ENCODE assay signal across 18 cellular contexts in the genomic region with DNA sequence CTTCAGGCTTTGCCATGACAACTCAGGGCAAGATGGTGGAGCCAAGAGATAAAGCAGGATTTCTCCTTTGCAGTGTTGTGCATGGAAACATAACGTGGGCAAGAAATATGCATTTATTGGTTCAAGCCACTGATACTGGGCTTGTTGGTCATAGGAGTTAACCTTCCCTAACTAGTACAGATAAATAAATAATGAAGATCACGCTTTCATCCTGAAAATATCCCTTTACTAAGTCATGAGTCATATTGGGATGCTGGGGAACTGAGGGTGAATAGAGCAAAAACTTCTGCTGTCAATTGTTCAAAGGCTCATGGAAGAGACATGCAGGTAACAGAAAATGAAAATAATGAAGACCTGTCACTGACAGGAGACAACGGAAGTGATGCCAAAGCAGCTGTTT.
"Had no signal": no experiment of that assay in that cellular context is flagged by ENCODE, and none has a peak within 500 bp of the region (broad histone marks: within the 10 kb centered on the region; RNA-seq: fewer than 3 reads in every experiment).

No MANE protein-coding gene starts in this region.

- DNase-seq: activated CD4-positive, alpha-beta T cell treated with anti-CD3 and anti-CD28 coated beads, Interleukin-2, amount 50 U/mL, for 48 hours; body of pancreas; caudate nucleus; erythroblast; left cardiac atrium; mesenchymal stem cell; mucosa of descending colon; naive B cell; stimulated activated CD4-positive, alpha-beta T cell treated with anti-CD3 and anti-CD28 coated beads, Interleukin-12 subunit alpha, Interleukin-12 subunit beta, amount 100 ng/mL, for 4 hours; stimulated activated CD4-positive, alpha-beta T cell treated with anti-CD3 and anti-CD28 coated beads, Interleukin-1b, Interleukin-23, amount 100 ng/mL, for 48 hours; stimulated activated CD8-positive, alpha-beta memory T cell treated with anti-CD3 and anti-CD28 coated beads, Interleukin-4, amount 100 ng/mL, for 48 hours; stimulated activated naive CD4-positive, alpha-beta T cell had no signal

- ATAC-seq: body of pancreas, mucosa of descending colon had no signal

- H3K4me3 ChIP-seq: body of pancreas, coronary artery, mucosa of descending colon had no signal

- H3K27ac Mint-ChIP-seq: activated naive CD8-positive, alpha-beta T cell; activated T-helper 1 cell treated with anti-CD3 and anti-CD28 coated beads, Interleukin-12 subunit alpha, Interleukin-12 subunit beta, Interleukin-2, Interleukin-4 antibody, amounts not matched to agents 30 ng/mL and 10 ng/mL and 1 ng/mL, durations not matched to agents 14 hours and 24 hours and 36 hours; naive B cell; progenitor cell of endocrine pancreas had no signal

- H3K9me3 Mint-ChIP-seq: activated T-helper 1 cell treated with anti-CD3 and anti-CD28 coated beads, Interleukin-12 subunit alpha, Interleukin-12 subunit beta, Interleukin-2, Interleukin-4 antibody, amounts not matched to agents 30 ng/mL and 10 ng/mL and 1 ng/mL, durations not matched to agents 14 hours and 24 hours and 36 hours; naive B cell; neural crest cell had no signal

- H3K4me1 Mint-ChIP-seq: neural crest cell had no signal

- H3K4me3 Mint-ChIP-seq: activated naive CD8-positive, alpha-beta T cell; activated T-helper 1 cell treated with anti-CD3 and anti-CD28 coated beads, Interleukin-12 subunit alpha, Interleukin-12 subunit beta, Interleukin-2, Interleukin-4 antibody, amounts not matched to agents 30 ng/mL and 10 ng/mL and 1 ng/mL, durations not matched to agents 14 hours and 24 hours and 36 hours; naive B cell; neural crest cell had no signal

- H3K27ac ChIP-seq: body of pancreas, coronary artery had no signal

- FAIRE-seq: TTC549 had no signal

- H3K36me3 Mint-ChIP-seq: activated naive CD8-positive, alpha-beta T cell; naive B cell had no signal

- H3K9me3 ChIP-seq: body of pancreas, mucosa of descending colon had no signal

- H3K27me3 ChIP-seq: body of pancreas had no signal
